ENCODE assay signal across 11 cellular contexts in the genomic region with DNA sequence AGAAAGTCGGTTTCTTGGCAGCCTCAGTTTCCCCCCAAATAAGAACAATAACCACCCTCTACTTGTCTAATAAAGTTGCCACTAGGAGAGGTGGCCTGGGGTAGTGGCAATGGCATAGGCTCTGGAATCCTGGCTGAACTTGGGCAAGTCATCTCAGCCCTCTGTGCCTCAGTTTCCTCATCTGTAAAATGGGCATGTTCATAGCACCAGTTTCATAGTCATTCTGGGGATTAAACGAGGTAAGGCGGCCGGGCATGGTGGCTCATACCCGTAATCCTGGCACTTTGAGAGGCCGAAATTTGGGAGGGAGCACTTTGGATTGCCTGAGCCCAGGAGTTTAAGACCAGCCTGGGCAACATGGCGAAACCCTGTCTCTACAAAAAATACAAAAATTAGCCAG.
"Had no signal": no experiment of that assay in that cellular context is flagged by ENCODE, and none has a peak within 500 bp of the region (broad histone marks: within the 10 kb centered on the region; RNA-seq: fewer than 3 reads in every experiment).

No MANE protein-coding gene starts in this region.

- H3K4me3 ChIP-seq: GM23248, GM23338, HAP-1 had no signal

- H3K9ac ChIP-seq: GM23248 had no signal

- H2AFZ ChIP-seq: GM23248, GM23338 had no signal

- H3K4me1 ChIP-seq: HAP-1 had no signal

- FAIRE-seq: H1, H54 had no signal

- ATAC-seq: GM23338, HCT116 had no signal

- H3K9me3 ChIP-seq: HAP-1 had no signal

- H3K27ac ChIP-seq: GM23248 had no signal

- H3K4me2 ChIP-seq: GM23338 had no signal

- DNase-seq: GM23248, GOT3, H7, H9, HCEC 1CT, HFFc6 had no signal

- H3K36me3 ChIP-seq: HAP-1 had no signal
